ENCODE assay signal across 29 cellular contexts in the genomic region with DNA sequence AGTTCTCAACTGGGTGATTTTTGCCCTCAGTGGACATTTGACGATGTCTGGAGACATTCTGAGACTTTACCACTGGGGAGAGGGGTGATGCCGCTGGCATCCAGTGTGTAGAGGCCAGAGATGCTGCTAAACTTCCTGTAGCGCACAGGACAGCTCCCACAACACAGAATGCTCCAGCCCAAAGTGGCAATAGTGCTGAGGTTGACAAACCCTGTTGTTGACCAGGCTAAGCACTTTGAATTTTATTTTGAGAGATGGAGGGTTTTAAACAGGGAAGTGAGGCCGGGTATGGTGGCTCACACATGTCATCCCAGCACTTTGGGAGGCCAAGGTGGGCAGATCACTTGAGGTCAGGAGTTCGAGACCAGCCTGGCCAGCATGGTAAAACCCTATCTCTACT. TPM values are rescaled to one million over a fixed set of nuclear protein-coding genes. Genes with fewer than 3 reads are reported as not detected.
"Had no signal": no experiment of that assay in that cellular context is flagged by ENCODE, and none has a peak within 500 bp of the region (broad histone marks: within the 10 kb centered on the region; RNA-seq: fewer than 3 reads in every experiment).

No MANE protein-coding gene starts in this region.

- H3K4me1 ChIP-seq: body of pancreas, breast epithelium, Peyer's patch had no signal

- H3K4me1 Mint-ChIP-seq: activated CD4-positive, alpha-beta T cell treated with anti-CD3 and anti-CD28 coated beads, Interleukin-2, amount 10 ng/mL, durations not matched to agents 24 days and 14 days; activated naive CD4-positive, alpha-beta T cell treated with anti-CD3 and anti-CD28 coated beads, Interleukin-2, amount 50 U/mL, for 24 hours; activated naive CD8-positive, alpha-beta T cell treated with anti-CD3 and anti-CD28 coated beads, Interleukin-2, amount 10 ng/mL, durations not matched to agents 7 days and 5 days had no signal

- H3K4me3 Mint-ChIP-seq: activated CD4-positive, alpha-beta T cell treated with anti-CD3 and anti-CD28 coated beads, Interleukin-2, amount 10 ng/mL, durations not matched to agents 24 days and 14 days; activated CD8-positive, alpha-beta T cell treated with anti-CD3 and anti-CD28 coated beads for 36 hours; activated naive CD4-positive, alpha-beta T cell treated with anti-CD3 and anti-CD28 coated beads, Interleukin-2, amount 50 U/mL, for 24 hours; activated naive CD8-positive, alpha-beta T cell treated with anti-CD3 and anti-CD28 coated beads, Interleukin-2, amount 10 ng/mL, durations not matched to agents 7 days and 5 days had no signal

- H3K36me3 ChIP-seq: breast epithelium, Peyer's patch, WERI-Rb-1 had no signal

- H3K27me3 Mint-ChIP-seq: activated CD4-positive, alpha-beta T cell treated with anti-CD3 and anti-CD28 coated beads, Interleukin-2, amount 10 ng/mL, durations not matched to agents 24 days and 14 days; activated CD8-positive, alpha-beta T cell treated with anti-CD3 and anti-CD28 coated beads for 36 hours; activated naive CD4-positive, alpha-beta T cell treated with anti-CD3 and anti-CD28 coated beads, Interleukin-2, amount 50 U/mL, for 24 hours; activated naive CD8-positive, alpha-beta T cell treated with anti-CD3 and anti-CD28 coated beads, Interleukin-2, amount 10 ng/mL, durations not matched to agents 7 days and 5 days had no signal

- ATAC-seq: activated CD8-positive, alpha-beta T cell treated with anti-CD3 and anti-CD28 coated beads for 36 hours; body of pancreas; Right ventricle myocardium inferior had no signal

- H3K27ac ChIP-seq: body of pancreas, breast epithelium, RWPE1, WERI-Rb-1 had no signal

- H3K4me3 ChIP-seq: body of pancreas, breast epithelium, Peyer's patch had no signal

- DNase-seq: activated CD4-positive, alpha-beta T cell treated with anti-CD3 and anti-CD28 coated beads, Interleukin-2, amount 10 ng/mL, durations not matched to agents 24 days and 14 days; activated CD4-positive, alpha-beta T cell treated with anti-CD3 and anti-CD28 coated beads, Interleukin-2, amount 50 U/mL, for 4 hours; activated CD8-positive, alpha-beta T cell treated with anti-CD3 and anti-CD28 coated beads for 36 hours; activated gamma-delta T cell; activated naive CD4-positive, alpha-beta T cell treated with Interleukin-2 at 50 U/mL for 16 hours; activated naive CD8-positive, alpha-beta T cell treated with anti-CD3 and anti-CD28 coated beads, Interleukin-2, amount 10 ng/mL, durations not matched to agents 7 days and 5 days; activated T-cell treated with anti-CD3 and anti-CD28 coated beads, Interleukin-2, amount 50 U/mL, for 1 hour; body of pancreas; NCI-H1092 treated with DMSO at 0.1 percent for 48 hours; NCI-H1417; NCI-H146; NCI-H187; NCI-H2029 treated with DMSO at 0.1 percent for 48 hours; NCI-H2107; NCI-H2171 treated with DMSO at 0.1 percent for 48 hours; NCI-H226; NCI-H446 treated with DMSO at 0.1 percent for 48 hours; NCI-H524; Peyer's patch; T1000; WERI-Rb-1 had no signal

- H3K36me3 Mint-ChIP-seq: activated naive CD4-positive, alpha-beta T cell treated with anti-CD3 and anti-CD28 coated beads, Interleukin-2, amount 50 U/mL, for 24 hours; activated naive CD8-positive, alpha-beta T cell treated with anti-CD3 and anti-CD28 coated beads, Interleukin-2, amount 10 ng/mL, durations not matched to agents 7 days and 5 days had no signal

- H3K27ac Mint-ChIP-seq: activated CD4-positive, alpha-beta T cell treated with anti-CD3 and anti-CD28 coated beads, Interleukin-2, amount 10 ng/mL, durations not matched to agents 24 days and 14 days; activated CD8-positive, alpha-beta T cell treated with anti-CD3 and anti-CD28 coated beads for 36 hours; activated naive CD4-positive, alpha-beta T cell treated with anti-CD3 and anti-CD28 coated beads, Interleukin-2, amount 50 U/mL, for 24 hours; activated naive CD8-positive, alpha-beta T cell treated with anti-CD3 and anti-CD28 coated beads, Interleukin-2, amount 10 ng/mL, durations not matched to agents 7 days and 5 days; activated T-helper 2 cell treated with anti-CD3 and anti-CD28 coated beads, Interferon-gamma antibody, Interleukin-2, Interleukin-4, amounts not matched to agents 10 μg/mL and 5 μg/mL and 100 μg/mL, durations not matched to agents 14 hours and 24 hours and 36 hours had no signal

- H3K27me3 ChIP-seq: body of pancreas, breast epithelium, Peyer's patch had no signal

RNA-seq across cellular contexts. Expression of a gene that starts 44.0 kb away (rescaled TPM):
- total RNA-seq: activated CD8-positive, alpha-beta memory T cell treated with anti-CD3 and anti-CD28 coated beads for 36 hours; activated naive CD8-positive, alpha-beta T cell treated with anti-CD3 and anti-CD28 coated beads, Interleukin-2, amount 10 ng/mL, durations not matched to agents 7 days and 5 days; T-helper 1 cell treated with Interleukin-12 subunit alpha and Interleukin-12 subunit beta and Interleukin-4 antibody, amounts not matched to agents 30 ng/mL and 1 ng/mL, for 36 hours; T-helper 2 cell treated with Interferon-gamma antibody and Interleukin-4, amounts not matched to agents 100 ng/mL and 5 ng/mL, for 36 hours had no signal
